In genomic region chr1:40373323-40374283, GRCh38 we compare ENCODE assay signal across 8 cellular contexts. TPM values are rescaled to one million over a fixed set of nuclear protein-coding genes. Genes with fewer than 3 reads are reported as not detected.
DNase-seq lines count a peak whose midpoint lies in the region; ATAC-seq and TF ChIP-seq lines count a peak whose summit lies in the region.

Gene SMAP2 (plus strand): TSS chr1:40373727. CDS start chr1:40374121, 394 bp downstream.

- H4K20me1 ChIP-seq in DND-41 (ENCODE audit: insufficient read depth, low read length) (no peaks in the 10 kb centered on the region), GM23338 (replicated peaks; ENCODE audit: insufficient read depth) (no peaks in the 10 kb centered on the region; the same call in 1 of the 2 replicates)

- H3K9me3 Mint-ChIP-seq in GM23338 (no peaks in the 10 kb centered on the region; the same call in 2 of the 3 replicates), naive B cell (peaks cover 0 to 6% (median 0%) of the 10 kb centered on the region in 7 donors)
- no peaks in the 10 kb centered on the region for H3K9me3 Mint-ChIP-seq in stimulated activated memory B cell treated with anti-CD40 and anti-IgM and Interleukin-4, amounts not matched to agents 10 μg/mL and 1 μg/mL and 100 μg/mL, for 72 hours

- H3K4me1 Mint-ChIP-seq in GM23338, result peaks cover 19% of the 10 kb centered on the region
- peaks cover 41 to 60% (median 47%) of the 10 kb centered on the region in 3 donors for H3K4me1 Mint-ChIP-seq in naive B cell
- H3K4me1 Mint-ChIP-seq in stimulated activated memory B cell treated with anti-CD40 and anti-IgM and Interleukin-4, amounts not matched to agents 10 μg/mL and 1 μg/mL and 100 μg/mL, for 72 hours, result peaks cover 44% of the 10 kb centered on the region

- H3K4me3 Mint-ChIP-seq in GM23338, result peak within 1 kb of the TSS; percentile 89
- peak within 1 kb of the TSS; percentile 96 to 100 (median 99) for H3K4me3 Mint-ChIP-seq in naive B cell
- peak within 1 kb of the TSS; percentile 85 for H3K4me3 Mint-ChIP-seq in stimulated activated memory B cell treated with anti-CD40 and anti-IgM and Interleukin-4, amounts not matched to agents 10 μg/mL and 1 μg/mL and 100 μg/mL, for 72 hours

- H3K27ac ChIP-seq in DND-41 (ENCODE audit: low read length) (peak within 1 kb of the TSS; percentile 58), GM23338 (ENCODE audit: low read depth) (no peak within 1 kb of the TSS)

- DNase-seq in DND-41 (peak; percentile 97), GM23338 (ENCODE audit: low spot score) (peak; percentile 98), LNCaP clone FGC (ENCODE audit: low read depth) (peak; percentile 79), RPMI8226 (peak; percentile 98), fibroblast of gingiva (ENCODE audit: low read depth) (peak; percentile 95), naive B cell (peak; percentile 94)
- DNase-seq in activated T-helper 1 cell treated with anti-CD3 and anti-CD28 coated beads, Interleukin-2, amount 50 U/mL, for 16 hours (ENCODE audit: low read depth in 1 of 2, low spot score in 1 of 2), result peak; percentile 88 to 92

- ATAC-seq in DND-41 (ENCODE audit: insufficient read depth, low read depth) (peak; percentile 96), GM23338 (peak; percentile 97), naive B cell (ENCODE audit: low read depth in 2 of 2) (peak; percentile 80)
- ATAC-seq in stimulated activated memory B cell treated with anti-CD40 and anti-IgM and Interleukin-4, amounts not matched to agents 10 μg/mL and 1 μg/mL and 100 μg/mL, for 72 hours, result peak; percentile 93

- H3K79me2 ChIP-seq in DND-41 (ENCODE audit: insufficient read depth, low read length), result peaks cover 38% of the 10 kb centered on the region
- H3K79me2 ChIP-seq in GM23338 (replicated peaks; ENCODE audit: insufficient read depth), result no peaks in the 10 kb centered on the region; the same call in 1 of the 2 replicates

- H3K27ac Mint-ChIP-seq in GM23338 (no peak within 1 kb of the TSS), naive B cell (peak within 1 kb of the TSS; percentile 96 to 100 (median 99))
- peak within 1 kb of the TSS; percentile 98 for H3K27ac Mint-ChIP-seq in stimulated activated memory B cell treated with anti-CD40 and anti-IgM and Interleukin-4, amounts not matched to agents 10 μg/mL and 1 μg/mL and 100 μg/mL, for 72 hours

- TF ChIP-seq CTCF in DND-41 (IDR thresholded peaks at IDR 0.05; ENCODE audit: borderline replicate concordance, extremely low read depth, low read length, poor library complexity, severe bottlenecking), result peak; percentile 1
- no peak for TF ChIP-seq CTCF in GM23338 (conservative IDR thresholded peaks at IDR 0.05; ENCODE audit: low read depth in 2 of 2)
- TF ChIP-seq CTCF in LNCaP clone FGC (IDR thresholded peaks at IDR 0.05; ENCODE audit: control insufficient read depth, extremely low read depth, insufficient read depth), result no peak

- H3K4me1 ChIP-seq in DND-41 (ENCODE audit: insufficient read depth, low read length) (peaks cover 23% of the 10 kb centered on the region), GM23338 (ENCODE audit: insufficient read depth) (peaks cover 8% of the 10 kb centered on the region)

- H3K36me3 Mint-ChIP-seq in GM23338 (ENCODE audit: low read depth) (no peaks in the 10 kb centered on the region; the same call in 2 of the 3 replicates), naive B cell (peaks cover 12 to 25% of the 10 kb centered on the region in 2 donors)
- peaks cover 32% of the 10 kb centered on the region for H3K36me3 Mint-ChIP-seq in stimulated activated memory B cell treated with anti-CD40 and anti-IgM and Interleukin-4, amounts not matched to agents 10 μg/mL and 1 μg/mL and 100 μg/mL, for 72 hours

- H3K27me3 Mint-ChIP-seq in GM23338 (ENCODE audit: insufficient read depth, low read depth, poor library complexity) (peaks cover 5% of the 10 kb centered on the region), naive B cell (peaks cover 0 to 5% (median 0%) of the 10 kb centered on the region in 3 donors)
- no peaks in the 10 kb centered on the region for H3K27me3 Mint-ChIP-seq in stimulated activated memory B cell treated with anti-CD40 and anti-IgM and Interleukin-4, amounts not matched to agents 10 μg/mL and 1 μg/mL and 100 μg/mL, for 72 hours

- peak within 1 kb of the TSS; percentile 84 for H2AFZ ChIP-seq in DND-41 (ENCODE audit: low read depth, low read length)
- H2AFZ ChIP-seq in GM23338, result peak within 1 kb of the TSS; percentile 97

- H3K27me3 ChIP-seq in DND-41 (ENCODE audit: insufficient read depth, low read length, poor library complexity) (no peaks in the 10 kb centered on the region), GM23338 (ENCODE audit: insufficient read depth) (peaks cover 12% of the 10 kb centered on the region)

- H3K9me3 ChIP-seq in DND-41 (ENCODE audit: insufficient read depth, low read length, severe bottlenecking), result no peaks in the 10 kb centered on the region

- no peaks in the 10 kb centered on the region for H3K9me2 ChIP-seq in GM23338 (ENCODE audit: insufficient read depth)

- no peaks in the 10 kb centered on the region for H3F3A ChIP-seq in GM23338 (replicated peaks; ENCODE audit: low read depth)

- H3K4me2 ChIP-seq in DND-41 (ENCODE audit: insufficient read depth, low read length), result peak within 1 kb of the TSS; percentile 87
- peak within 1 kb of the TSS; percentile 96 for H3K4me2 ChIP-seq in GM23338

- no peaks in the 10 kb centered on the region; the same call in 1 of the 2 replicates for H3K36me3 ChIP-seq in DND-41 (ENCODE audit: insufficient read depth, low read length)
- no peaks in the 10 kb centered on the region for H3K36me3 ChIP-seq in GM23338 (ENCODE audit: insufficient read depth)

- H3K4me3 ChIP-seq in DND-41 (ENCODE audit: low read depth in 1 of 2, low read length in 2 of 2) (peak within 1 kb of the TSS; percentile 51 to 82), GM23338 (peak within 1 kb of the TSS; percentile 95), LNCaP clone FGC (ENCODE audit: low read depth, low read length) (peak within 1 kb of the TSS; percentile 97)

- peak within 1 kb of the TSS; percentile 73 for H3K9ac ChIP-seq in DND-41 (ENCODE audit: low read depth, low read length)

TF ChIP-seq in GM23338, 12 proteins besides CTCF, POLR2A, EP300 and RAD21:
- no peak for TF ChIP-seq JUNB (IDR thresholded peaks at IDR 0.05; ENCODE audit: unreplicated experiment)
- TF ChIP-seq POLR2AphosphoS5 (IDR thresholded peaks at IDR 0.05; ENCODE audit: low read depth), result 0 out of 2 replicates have a peak, but pooled peaks have one; percentile 29

RNA-seq across cellular contexts. Expression of gene SMAP2, which starts in this region (rescaled TPM):
- 2.5 and 4.8 TPM in 2 replicates for total RNA-seq in GM23338 (2014; rRNA removed; shearing (Covaris generic))
- polyA plus RNA-seq in GM23338 (2016; fragmentation: Nextera tagmentation; extraction: Ambion mirVana) (2.9 and 3.0 TPM in 2 replicates), naive B cell (ENCODE audit: low read depth in 6 of 6) (100 to 1,000 TPM; 480 to 946 (median 649) TPM)

Comparison
In these comparisons a context has a peak if more than half of its experiments do, and no peak if none do; other contexts are left out.
1. RNA of gene SMAP2 (polyA plus RNA-seq): 480 to 946 TPM in naive B cell; 2.9 to 3.0 TPM in GM23338; every median in the first group is over 100 times any median in the second.
2. Peak in every context shown above with its lines, with median percentiles within 50 percentile points of each other: ATAC-seq, DNase-seq, H3K4me3 ChIP-seq and H3K4me3 Mint-ChIP-seq.